In genomic region chr1:111585461-111586100, GRCh38 we compare ENCODE assay signal across 1 cellular context.
TF ChIP-seq lines count a peak whose summit lies in the region.

No MANE protein-coding gene starts in this region.

TF ChIP-seq in SK-N-SH, 30 proteins besides CTCF, POLR2A, EP300 and RAD21 (continued from another document):
- TF ChIP-seq, protein P1, sequence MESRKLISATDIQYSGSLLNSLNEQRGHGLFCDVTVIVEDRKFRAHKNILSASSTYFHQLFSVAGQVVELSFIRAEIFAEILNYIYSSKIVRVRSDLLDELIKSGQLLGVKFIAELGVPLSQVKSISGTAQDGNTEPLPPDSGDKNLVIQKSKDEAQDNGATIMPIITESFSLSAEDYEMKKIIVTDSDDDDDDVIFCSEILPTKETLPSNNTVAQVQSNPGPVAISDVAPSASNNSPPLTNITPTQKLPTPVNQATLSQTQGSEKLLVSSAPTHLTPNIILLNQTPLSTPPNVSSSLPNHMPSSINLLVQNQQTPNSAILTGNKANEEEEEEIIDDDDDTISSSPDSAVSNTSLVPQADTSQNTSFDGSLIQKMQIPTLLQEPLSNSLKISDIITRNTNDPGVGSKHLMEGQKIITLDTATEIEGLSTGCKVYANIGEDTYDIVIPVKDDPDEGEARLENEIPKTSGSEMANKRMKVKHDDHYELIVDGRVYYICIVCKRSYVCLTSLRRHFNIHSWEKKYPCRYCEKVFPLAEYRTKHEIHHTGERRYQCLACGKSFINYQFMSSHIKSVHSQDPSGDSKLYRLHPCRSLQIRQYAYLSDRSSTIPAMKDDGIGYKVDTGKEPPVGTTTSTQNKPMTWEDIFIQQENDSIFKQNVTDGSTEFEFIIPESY (IDR thresholded peaks at IDR 0.05; ENCODE audit: borderline replicate concordance, low read depth): no peak
- TF ChIP-seq SMC3 (IDR thresholded peaks at IDR 0.05; ENCODE audit: low read depth, low read length) (no peak), FOSL2 (IDR thresholded peaks at IDR 0.05; ENCODE audit: borderline replicate concordance, low read depth) (no peak)
TF ChIP-seq in SK-N-SH: peak in this region for 2.
